In the genomic region with DNA sequence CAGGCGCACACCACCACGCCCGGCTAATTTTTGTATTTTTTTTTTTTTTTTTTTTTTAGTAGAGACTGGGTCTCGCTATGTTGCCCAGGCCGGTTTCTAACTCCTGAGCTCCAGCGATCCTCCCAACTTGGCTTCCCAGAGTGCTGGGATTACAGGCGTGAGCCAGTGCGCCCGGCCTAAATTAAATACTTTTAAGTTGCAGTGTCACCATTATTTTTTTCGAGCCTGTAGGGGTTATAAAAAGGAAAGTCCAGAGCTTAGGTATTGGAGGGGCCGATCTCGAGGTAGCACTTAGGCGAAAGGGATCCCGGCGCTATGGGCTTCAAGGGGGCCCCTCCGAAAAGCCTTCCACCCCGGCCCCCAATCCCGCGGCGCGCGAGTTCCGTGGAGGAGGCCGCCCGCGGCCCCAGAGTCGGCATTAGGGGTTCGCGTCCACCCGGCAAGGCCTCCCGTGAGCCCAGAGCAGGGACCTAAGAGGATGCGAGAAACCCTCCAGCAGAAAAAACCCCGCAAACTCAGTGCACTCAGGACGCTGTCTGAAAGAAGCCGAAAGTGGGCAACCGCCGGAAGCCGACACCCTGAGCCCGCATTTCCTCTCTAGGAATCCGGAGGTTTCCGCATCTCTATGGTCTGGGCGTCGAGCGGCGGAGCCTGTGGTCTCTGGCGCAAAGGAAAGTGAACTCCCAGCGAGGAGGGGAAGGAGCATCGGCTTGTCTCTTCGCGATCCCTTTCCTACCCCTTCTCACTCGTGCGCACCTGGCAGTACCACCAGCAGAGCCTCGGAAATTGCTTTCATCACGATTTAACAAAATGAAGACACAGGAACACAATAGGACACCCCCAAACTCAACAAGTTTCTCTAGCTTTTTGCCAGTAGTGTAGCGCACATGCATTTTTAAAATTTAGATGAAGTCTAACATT, we compare ENCODE assay signal across 8 cellular contexts. TPM values are rescaled to one million over a fixed set of nuclear protein-coding genes. Genes with fewer than 3 reads are reported as not detected.
DNase-seq lines count a peak whose midpoint lies in the region; ATAC-seq and TF ChIP-seq lines count a peak whose summit lies in the region.

No MANE protein-coding gene starts in this region.

- peaks cover 7% of the 10 kb centered on the region for H3K4me1 Mint-ChIP-seq in neural progenitor cell

- TF ChIP-seq EP300 in stomach (IDR thresholded peaks at IDR 0.05), result no peak

- H4K20me1 ChIP-seq in DND-41 (ENCODE audit: insufficient read depth, low read length), result no peaks in the 10 kb centered on the region
- no peaks in the 10 kb centered on the region for H4K20me1 ChIP-seq in neural progenitor cell (ENCODE audit: low read depth)

- H3K4me2 ChIP-seq in DND-41 (ENCODE audit: insufficient read depth, low read length), result peak overlapping the region; percentile 66
- peak overlapping the region; percentile 75 for H3K4me2 ChIP-seq in neural progenitor cell

- H3K27ac Mint-ChIP-seq in neural progenitor cell, result peak overlapping the region; percentile 97

- TF ChIP-seq CTCF in DND-41 (IDR thresholded peaks at IDR 0.05; ENCODE audit: borderline replicate concordance, extremely low read depth, low read length, poor library complexity, severe bottlenecking) (no peak), foreskin keratinocyte (conservative IDR thresholded peaks at IDR 0.05) (no peak), neural progenitor cell (IDR thresholded peaks at IDR 0.05) (no peak), stomach (IDR thresholded peaks at IDR 0.05) (no peak)

- no peaks in the 10 kb centered on the region for H3K9me3 ChIP-seq in DND-41 (ENCODE audit: insufficient read depth, low read length, severe bottlenecking)
- no peaks in the 10 kb centered on the region for H3K9me3 ChIP-seq in neural progenitor cell (ENCODE audit: low read depth)
- no peaks in the 10 kb centered on the region for H3K9me3 ChIP-seq in stomach

- WGBS in stomach, 5 donors, result 5 to 9% (median 7%) methylated on average over 46 to 55 of the region's 55 CpGs

- H3K27me3 Mint-ChIP-seq in neural progenitor cell (ENCODE audit: insufficient read depth, low read depth), result no peaks in the 10 kb centered on the region

- peak overlapping the region; percentile 87 for H3K27ac ChIP-seq in DND-41 (ENCODE audit: low read length)
- H3K27ac ChIP-seq in foreskin keratinocyte, result peak overlapping the region; percentile 25
- no peak overlapping the region for H3K27ac ChIP-seq in neural progenitor cell
- peak overlapping the region; percentile 85 to 94 (median 92) for H3K27ac ChIP-seq in stomach

- H3K4me3 Mint-ChIP-seq in neural progenitor cell, result peak overlapping the region; percentile 90

- TF ChIP-seq POLR2A in stomach (IDR thresholded peaks at IDR 0.05), result peak in 1 of 4 donors; percentile 8

- no peaks in the 10 kb centered on the region for H3K79me2 ChIP-seq in DND-41 (ENCODE audit: insufficient read depth, low read length)
- H3K79me2 ChIP-seq in neural progenitor cell (ENCODE audit: low read depth), result no peaks in the 10 kb centered on the region

- H3K36me3 ChIP-seq in DND-41 (ENCODE audit: insufficient read depth, low read length), result no peaks in the 10 kb centered on the region
- no peaks in the 10 kb centered on the region for H3K36me3 ChIP-seq in neural progenitor cell
- H3K36me3 ChIP-seq in stomach, result no peaks in the 10 kb centered on the region

- peaks cover 37% of the 10 kb centered on the region for H3K4me1 ChIP-seq in DND-41 (ENCODE audit: insufficient read depth, low read length)
- peaks cover 11% of the 10 kb centered on the region for H3K4me1 ChIP-seq in foreskin keratinocyte
- peaks cover 3% of the 10 kb centered on the region for H3K4me1 ChIP-seq in neural progenitor cell
- peaks cover 6 to 22% (median 8%) of the 10 kb centered on the region in 4 donors for H3K4me1 ChIP-seq in stomach

- ATAC-seq in DND-41 (ENCODE audit: insufficient read depth, low read depth), result peak; percentile 84
- ATAC-seq in foreskin keratinocyte, result peak; percentile 83

- H3K36me3 Mint-ChIP-seq in neural progenitor cell, result no peaks in the 10 kb centered on the region

- no peaks in the 10 kb centered on the region for H3K27me3 ChIP-seq in DND-41 (ENCODE audit: insufficient read depth, low read length, poor library complexity)
- no peaks in the 10 kb centered on the region for H3K27me3 ChIP-seq in foreskin keratinocyte
- no peaks in the 10 kb centered on the region for H3K27me3 ChIP-seq in neural progenitor cell
- H3K27me3 ChIP-seq in stomach, result no peaks in the 10 kb centered on the region

- intact Hi-C loops in stomach (cut with DNase I; ENCODE audit: low total_unique reads), result no loop called here

- H3K9ac ChIP-seq in DND-41 (ENCODE audit: low read depth, low read length), result peak overlapping the region; percentile 69
- peak overlapping the region; percentile 89 for H3K9ac ChIP-seq in neural progenitor cell

- H3K4me3 ChIP-seq in DND-41 (ENCODE audit: low read depth in 1 of 2, low read length in 2 of 2), result peak overlapping the region; percentile 29 to 59; a peak in 3 of 4 replicates
- H3K4me3 ChIP-seq in neural progenitor cell, result peak overlapping the region; percentile 80
- H3K4me3 ChIP-seq in stomach, result peak overlapping the region; percentile 65 to 81 (median 70)

- H2AFZ ChIP-seq in DND-41 (ENCODE audit: low read depth, low read length) (peak overlapping the region; percentile 85), neural progenitor cell (replicated peaks) (peak overlapping the region; percentile 96)

- peak; percentile 94 for DNase-seq in DND-41
- peak; percentile 22 for DNase-seq in GOT3 (lab: John Stamatoyannopoulos, UW)
- DNase-seq in LoVo (ENCODE audit: low spot score), result peak; percentile 87
- DNase-seq in SHP77 treated with DMSO at 0.1 percent for 48 hours (lab: John Stamatoyannopoulos, UW), result peak; percentile 66
- peak; percentile 83 for DNase-seq in activated gamma-delta T cell treated with Interleukin-2 at 50 U/mL for 16 hours
- peak in 1 of 2 donors; percentile 79 for DNase-seq in foreskin keratinocyte
- peak; percentile 92 for DNase-seq in neural progenitor cell (ENCODE audit: low spot score)
- DNase-seq in stomach, result peak; percentile 83

- H3K9me3 Mint-ChIP-seq in neural progenitor cell, result no peaks in the 10 kb centered on the region

- no peaks in the 10 kb centered on the region for H3F3A ChIP-seq in neural progenitor cell (ENCODE audit: low read depth)

RNA-seq across cellular contexts. Expression of gene RGS9, which starts 14.1 kb away (rescaled TPM):
- total RNA-seq in foreskin keratinocyte (4.2 and 4.5 TPM in 2 replicates), neural progenitor cell (ENCODE audit: low replicate concordance) (3.6 and 7.9 TPM in 2 replicates), stomach (10 to 100 TPM in 3 of 5 donors, 1 to 10 TPM in 2; 1.2 to 16.1 (median 13.4) TPM)
- polyA plus RNA-seq in foreskin keratinocyte (5.0 and 6.4 TPM in 2 replicates), stomach (1 to 10 TPM; 3.1 to 9.0 (median 4.5) TPM)
